In the genomic region with DNA sequence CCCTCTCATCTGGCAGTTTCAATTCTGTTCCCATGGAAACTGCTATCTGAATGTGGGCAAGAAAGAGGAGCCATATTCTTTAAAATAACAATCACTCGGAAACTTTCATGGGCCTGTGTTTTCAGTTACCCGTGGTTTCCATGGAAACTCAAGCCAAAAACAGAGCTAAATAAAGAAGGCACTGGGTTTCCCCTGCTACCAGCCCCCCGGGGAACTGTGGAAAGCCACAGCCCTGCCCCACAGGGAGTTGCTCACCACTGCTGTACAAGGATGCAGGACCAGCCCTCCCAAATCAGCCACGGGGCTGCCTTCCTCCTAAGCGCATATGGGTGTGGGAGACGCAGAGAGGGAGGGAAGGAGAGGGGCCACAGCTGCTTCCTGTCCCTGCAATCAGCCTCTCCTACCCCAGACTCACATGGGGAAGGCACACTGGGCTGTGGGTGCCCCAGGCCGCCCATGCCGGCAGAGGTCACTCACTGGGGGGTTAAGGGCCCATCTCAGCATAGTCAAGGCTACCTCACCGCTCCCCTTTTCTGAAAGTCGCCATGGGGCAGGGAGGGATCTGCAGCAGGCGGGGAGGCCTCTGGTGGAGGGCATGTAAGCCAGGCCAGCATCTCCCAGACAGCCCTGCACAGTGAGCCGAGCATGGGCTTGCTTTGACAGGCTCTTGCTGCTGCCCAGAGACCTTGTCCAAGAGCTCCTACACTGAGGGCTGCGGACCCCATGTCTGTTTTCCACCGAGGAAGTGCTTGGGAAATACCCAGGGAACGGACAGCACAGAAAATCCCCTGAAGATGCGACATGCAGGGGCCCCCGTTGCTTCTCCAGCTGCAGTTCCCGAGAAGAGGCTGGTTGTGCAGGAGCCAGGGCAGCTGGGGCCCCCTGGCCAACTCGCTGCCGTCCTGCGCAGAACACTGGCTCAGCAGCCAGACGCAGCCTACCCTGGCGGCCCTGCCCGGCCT, we compare ENCODE assay signal across 9 cellular contexts.
DNase-seq lines count a peak whose midpoint lies in the region; ATAC-seq and TF ChIP-seq lines count a peak whose summit lies in the region.
"Had no signal": no experiment of that assay in that cellular context is flagged by ENCODE, and none has a peak within 500 bp of the region (broad histone marks: within the 10 kb centered on the region; RNA-seq: fewer than 3 reads in every experiment).

No MANE protein-coding gene starts in this region.

- no peak overlapping the region for H3K27ac Mint-ChIP-seq in activated naive CD8-positive, alpha-beta T cell treated with anti-CD3 and anti-CD28 coated beads for 36 hours
- H3K27ac Mint-ChIP-seq in stimulated activated naive B cell treated with anti-CD40 and anti-IgM and Interleukin-4, amounts not matched to agents 10 μg/mL and 1 μg/mL and 100 μg/mL, for 72 hours, result peak overlapping the region; percentile 66
- H3K27ac Mint-ChIP-seq: T-helper 2 cell treated with Interferon-gamma antibody and Interleukin-4, amounts not matched to agents 5 μg/mL and 100 μg/mL, for 36 hours had no signal

- TF ChIP-seq POLR2A in gastrocnemius medialis (IDR thresholded peaks at IDR 0.05), result no peak

- peaks cover 5 to 12% (median 11%) of the 10 kb centered on the region in 3 donors for H3K27me3 ChIP-seq in gastrocnemius medialis

- intact Hi-C loops in gastrocnemius medialis (cut with DNase I; ENCODE audit: low total_unique reads), result no loop called here

- no peaks in the 10 kb centered on the region for H3K9me3 ChIP-seq in gastrocnemius medialis
- H3K9me3 ChIP-seq: heart right ventricle had no signal

- no peak overlapping the region for H3K4me3 ChIP-seq in gastrocnemius medialis
- H3K4me3 ChIP-seq: heart right ventricle had no signal

- no peaks in the 10 kb centered on the region for H3K9me3 Mint-ChIP-seq in activated naive CD8-positive, alpha-beta T cell treated with anti-CD3 and anti-CD28 coated beads for 36 hours
- H3K9me3 Mint-ChIP-seq in stimulated activated naive B cell treated with anti-CD40 and anti-IgM and Interleukin-4, amounts not matched to agents 10 μg/mL and 1 μg/mL and 100 μg/mL, for 72 hours, result peaks cover 7 to 11% of the 10 kb centered on the region in 2 donors
- H3K9me3 Mint-ChIP-seq: T-helper 2 cell treated with Interferon-gamma antibody and Interleukin-4, amounts not matched to agents 5 μg/mL and 100 μg/mL, for 36 hours had no signal

- no peak for TF ChIP-seq CTCF in gastrocnemius medialis (IDR thresholded peaks at IDR 0.05 in 4 of 5, conservative IDR thresholded peaks at IDR 0.05 in 1 of 5)

- no peak overlapping the region for H3K4me3 Mint-ChIP-seq in activated naive CD8-positive, alpha-beta T cell treated with anti-CD3 and anti-CD28 coated beads for 36 hours
- H3K4me3 Mint-ChIP-seq in stimulated activated naive B cell treated with anti-CD40 and anti-IgM and Interleukin-4, amounts not matched to agents 10 μg/mL and 1 μg/mL and 100 μg/mL, for 72 hours, result peak overlapping the region; percentile 4 to 64
- H3K4me3 Mint-ChIP-seq: T-helper 2 cell treated with Interferon-gamma antibody and Interleukin-4, amounts not matched to agents 5 μg/mL and 100 μg/mL, for 36 hours had no signal

- ATAC-seq in GM19395 (IDR thresholded peaks at IDR 0.05; ENCODE audit: unreplicated experiment), result peak; percentile 78
- ATAC-seq in HG03095 (IDR thresholded peaks at IDR 0.05; ENCODE audit: unreplicated experiment), result peak; percentile 62
- ATAC-seq in stimulated activated naive B cell treated with anti-CD40 and anti-IgM and Interleukin-4, amounts not matched to agents 10 μg/mL and 1 μg/mL and 100 μg/mL, for 72 hours (replicated peaks), result peak; percentile 91 to 93
- ATAC-seq in gastrocnemius medialis, result no peak

- H3K36me3 ChIP-seq in gastrocnemius medialis, result no peaks in the 10 kb centered on the region
- H3K36me3 ChIP-seq: heart right ventricle had no signal

- H3K27ac ChIP-seq in gastrocnemius medialis, result no peak overlapping the region
- H3K27ac ChIP-seq: heart right ventricle had no signal

- H3K36me3 Mint-ChIP-seq in activated naive CD8-positive, alpha-beta T cell treated with anti-CD3 and anti-CD28 coated beads for 36 hours, result no peaks in the 10 kb centered on the region
- peaks cover 0 to 3% of the 10 kb centered on the region in 2 donors for H3K36me3 Mint-ChIP-seq in stimulated activated naive B cell treated with anti-CD40 and anti-IgM and Interleukin-4, amounts not matched to agents 10 μg/mL and 1 μg/mL and 100 μg/mL, for 72 hours

- no peaks in the 10 kb centered on the region for H3K4me1 ChIP-seq in gastrocnemius medialis
- H3K4me1 ChIP-seq: heart right ventricle had no signal

- peaks cover 37% of the 10 kb centered on the region for H3K27me3 Mint-ChIP-seq in activated naive CD8-positive, alpha-beta T cell treated with anti-CD3 and anti-CD28 coated beads for 36 hours
- peaks cover 48 to 50% of the 10 kb centered on the region in 2 donors for H3K27me3 Mint-ChIP-seq in stimulated activated naive B cell treated with anti-CD40 and anti-IgM and Interleukin-4, amounts not matched to agents 10 μg/mL and 1 μg/mL and 100 μg/mL, for 72 hours

- peaks cover 5% of the 10 kb centered on the region for H3K4me1 Mint-ChIP-seq in activated naive CD8-positive, alpha-beta T cell treated with anti-CD3 and anti-CD28 coated beads for 36 hours
- peaks cover 34 to 60% of the 10 kb centered on the region in 2 donors for H3K4me1 Mint-ChIP-seq in stimulated activated naive B cell treated with anti-CD40 and anti-IgM and Interleukin-4, amounts not matched to agents 10 μg/mL and 1 μg/mL and 100 μg/mL, for 72 hours

- DNase-seq in activated naive CD8-positive, alpha-beta T cell treated with anti-CD3 and anti-CD28 coated beads for 36 hours, result peak; percentile 58
- peak; percentile 82 for DNase-seq in stimulated activated naive B cell treated with anti-CD40 and anti-IgM and Interleukin-4, amounts not matched to agents 10 μg/mL and 1 μg/mL and 100 μg/mL, for 72 hours
- DNase-seq in NCI-H2029 treated with DMSO at 0.1 percent for 48 hours (lab: John Stamatoyannopoulos, UW), result no peak
- no peak for DNase-seq in gastrocnemius medialis
- DNase-seq in H4 (ENCODE audit: low spot score), result no peak
- DNase-seq: heart right ventricle had no signal

- in situ Hi-C loops in gastrocnemius medialis (cut with MboI; ENCODE audit: low sequenced_read_pairs in 4 of 4), result no loop called here

Comparison
In these comparisons a context has a peak if more than half of its experiments do, and no peak if none do; other contexts are left out.
1. ATAC-seq: peak in GM19395 (single experiment), HG03095 (single experiment) and stimulated activated naive B cell treated with anti-CD40 and anti-IgM and Interleukin-4, amounts not matched to agents 10 μg/mL and 1 μg/mL and 100 μg/mL, for 72 hours (2 of 2); none in gastrocnemius medialis (0 of 2).
2. DNase-seq: peak in activated naive CD8-positive, alpha-beta T cell treated with anti-CD3 and anti-CD28 coated beads for 36 hours (single experiment) and stimulated activated naive B cell treated with anti-CD40 and anti-IgM and Interleukin-4, amounts not matched to agents 10 μg/mL and 1 μg/mL and 100 μg/mL, for 72 hours (single experiment); none in NCI-H2029 treated with DMSO at 0.1 percent for 48 hours (single experiment), gastrocnemius medialis (0 of 2) and H4 (single experiment).